In the genomic region with DNA sequence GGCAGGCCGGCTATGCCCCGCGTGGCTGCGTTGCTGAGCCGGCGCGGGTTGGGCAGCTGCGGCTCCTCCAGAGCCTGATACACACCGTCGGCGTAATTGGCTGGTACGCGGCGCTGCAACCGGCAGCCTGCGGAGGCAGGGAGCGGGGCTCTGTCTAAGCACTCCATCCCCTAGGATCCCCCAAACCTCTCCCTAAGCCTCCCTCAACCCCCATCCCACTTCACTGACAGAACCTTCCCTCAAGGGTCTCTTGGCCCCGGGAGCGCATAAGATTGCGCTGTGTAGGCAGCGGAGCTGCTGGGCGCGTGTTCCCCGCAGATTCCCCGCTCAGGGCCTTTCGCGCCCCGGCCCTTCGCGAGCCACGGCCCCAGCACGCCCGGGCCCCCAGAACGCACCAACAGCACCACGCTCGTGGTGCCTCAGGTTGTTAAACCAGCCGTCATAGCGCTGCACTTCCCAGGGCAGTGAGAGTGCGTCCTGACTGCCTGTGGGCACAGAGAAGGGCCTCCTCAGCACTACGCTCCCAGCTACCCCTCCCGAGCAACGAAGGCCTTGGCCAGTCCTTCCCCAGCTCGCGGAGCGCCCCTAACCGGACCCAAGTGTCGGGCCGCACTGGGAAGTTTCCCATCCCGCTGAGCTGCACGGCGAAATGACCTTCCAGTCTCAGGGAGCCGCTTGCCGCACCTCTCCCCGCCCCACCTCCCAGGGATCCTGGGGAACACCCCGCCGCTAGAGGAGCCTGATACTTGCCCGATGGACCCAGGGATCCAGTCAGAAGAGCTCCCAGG, we compare ENCODE assay signal across 10 cellular contexts. TPM values are rescaled to one million over a fixed set of nuclear protein-coding genes. Genes with fewer than 3 reads are reported as not detected.
DNase-seq lines count a peak whose midpoint lies in the region; ATAC-seq and TF ChIP-seq lines count a peak whose summit lies in the region.
"Had no signal": no experiment of that assay in that cellular context is flagged by ENCODE, and none has a peak within 500 bp of the region (broad histone marks: within the 10 kb centered on the region; RNA-seq: fewer than 3 reads in every experiment).

No MANE protein-coding gene starts in this region.

- intact Hi-C loops in psoas muscle (cut with DNase I) = no loop called here

- ATAC-seq in foreskin keratinocyte (peak; percentile 29), psoas muscle (no peak), HG03196 (IDR thresholded peaks at IDR 0.05; ENCODE audit: unreplicated experiment) (no peak), GM18909 (IDR thresholded peaks at IDR 0.05; ENCODE audit: poor library complexity, unreplicated experiment) (no peak), HG02678 (IDR thresholded peaks at IDR 0.05; ENCODE audit: unreplicated experiment) (no peak)

- H3K4me3 ChIP-seq in SK-N-MC (peak overlapping the region; percentile 76), psoas muscle (peak overlapping the region; percentile 10)

- H3K36me3 ChIP-seq in SK-N-MC (ENCODE audit: insufficient read depth, low read length) (no peaks in the 10 kb centered on the region), psoas muscle (ENCODE audit: insufficient read depth in 1 of 2, low read depth in 1 of 2) (no peaks in the 10 kb centered on the region)

- H3K4me1 ChIP-seq in foreskin keratinocyte (no peaks in the 10 kb centered on the region), psoas muscle (peaks cover 21% of the 10 kb centered on the region)

- DNase-seq in NCI-H2227 (lab: John Stamatoyannopoulos, UW; ENCODE audit: unreplicated experiment) = peak; percentile 3
- no peak for DNase-seq in NCI-H2227 treated with DMSO at 0.1 percent for 48 hours (lab: John Stamatoyannopoulos, UW)
- DNase-seq in SK-N-MC (ENCODE audit: low read depth, low spot score) = no peak
- no peak for DNase-seq in foreskin keratinocyte
- no peak for DNase-seq in psoas muscle
- DNase-seq: mesenchymal stem cell had no signal

- TF ChIP-seq CTCF in foreskin keratinocyte (conservative IDR thresholded peaks at IDR 0.05) (no peak), psoas muscle (IDR thresholded peaks at IDR 0.05) (no peak)

- no peak overlapping the region for H3K27ac ChIP-seq in SK-N-MC
- no peak overlapping the region for H3K27ac ChIP-seq in foreskin keratinocyte
- H3K27ac ChIP-seq in psoas muscle = no peak overlapping the region

- 1 to 2% (median 1%) methylated on average over 56 to 57 of the region's 57 CpGs for WGBS in psoas muscle, 3 donors

- H3K27me3 ChIP-seq in foreskin keratinocyte (peaks cover 91% of the 10 kb centered on the region), psoas muscle (ENCODE audit: insufficient read depth in 3 of 3, low read length in 2 of 3) (peaks cover 3 to 92% (median 54%) of the 10 kb centered on the region in 3 donors)

- no peaks in the 10 kb centered on the region for H3K9me3 ChIP-seq in SK-N-MC (ENCODE audit: low read depth, low read length)
- no peaks in the 10 kb centered on the region for H3K9me3 ChIP-seq in psoas muscle

- H3K9ac ChIP-seq in SK-N-MC (ENCODE audit: insufficient read length) = no peak overlapping the region

RNA-seq across cellular contexts. Expression of a gene that starts 1.2 kb away (rescaled TPM):
- total RNA-seq in foreskin keratinocyte = 0.39 and 0.41 TPM in 2 replicates
- 0.10 and 0.13 TPM in 2 replicates for polyA plus RNA-seq in foreskin keratinocyte
- total RNA-seq in psoas muscle = under 1 TPM in 2 of 4 donors, not detected in 2; 0.04 to 0.73 TPM
- under 1 TPM; 0.01 to 0.06 (median 0.01) TPM for polyA plus RNA-seq in psoas muscle
- polyA plus RNA-seq: AG04450 had no signal

RNA-seq across cellular contexts. Expression of a gene that starts 1.3 kb away (rescaled TPM):
- total RNA-seq in foreskin keratinocyte (not detected in 2 replicates), psoas muscle (not detected)
- polyA plus RNA-seq in foreskin keratinocyte (not detected in 2 replicates), psoas muscle (under 1 TPM in 1 of 3 donors, not detected in 2; 0.11 TPM)
- polyA plus RNA-seq: AG04450 had no signal

RNA-seq across cellular contexts. Expression of a gene that starts 16.9 kb away (rescaled TPM):
- 7.0 and 9.8 TPM in 2 replicates for total RNA-seq in foreskin keratinocyte
- polyA plus RNA-seq in foreskin keratinocyte = 5.7 TPM in 2 replicates
- under 1 TPM in 2 of 4 donors, not detected in 2; 0.44 to 0.56 TPM for total RNA-seq in psoas muscle
- under 1 TPM in 2 of 3 donors, not detected in 1; 0.04 to 0.05 TPM for polyA plus RNA-seq in psoas muscle
- polyA plus RNA-seq: AG04450 had no signal

RNA-seq across cellular contexts. Expression of a gene that starts 17.0 kb away (rescaled TPM):
- 16.3 and 17.8 TPM in 2 replicates for total RNA-seq in foreskin keratinocyte
- 9.5 and 10.1 TPM in 2 replicates for polyA plus RNA-seq in foreskin keratinocyte
- total RNA-seq in psoas muscle = under 1 TPM; 0.46 to 0.94 (median 0.59) TPM
- polyA plus RNA-seq in psoas muscle = under 1 TPM; 0.03 to 0.18 (median 0.17) TPM
- polyA plus RNA-seq: AG04450 had no signal
